9 cellular contexts compared by ENCODE assay signal in genomic region chr1:32447469-32448185, GRCh38. TPM values are rescaled to one million over a fixed set of nuclear protein-coding genes. Genes with fewer than 3 reads are reported as not detected.
DNase-seq lines count a peak whose midpoint lies in the region; FAIRE-seq and TF ChIP-seq lines count a peak whose summit lies in the region.
"Had no signal": no experiment of that assay in that cellular context is flagged by ENCODE, and none has a peak within 500 bp of the region (broad histone marks: within the 10 kb centered on the region; RNA-seq: fewer than 3 reads in every experiment).

No MANE protein-coding gene starts in this region.

- H3K36me3 Mint-ChIP-seq in type B pancreatic cell: no peaks in the 10 kb centered on the region

- H3K9me3 Mint-ChIP-seq in type B pancreatic cell: no peaks in the 10 kb centered on the region

- peaks cover 6% of the 10 kb centered on the region for H3K27me3 Mint-ChIP-seq in type B pancreatic cell

- TF ChIP-seq CTCF in cardiac fibroblast (IDR thresholded peaks at IDR 0.05; ENCODE audit: low read depth, low read length) (no peak), type B pancreatic cell (conservative IDR thresholded peaks at IDR 0.05) (no peak), D721Med (IDR thresholded peaks at IDR 0.05; ENCODE audit: insufficient read depth, missing control alignments) (no peak)

- no peak for FAIRE-seq in D721Med (lab: Jason Lieb, UNC)

- H3K4me1 Mint-ChIP-seq in type B pancreatic cell (ENCODE audit: unreplicated experiment): peaks cover 6% of the 10 kb centered on the region

- peak overlapping the region; percentile 78 for H3K4me3 Mint-ChIP-seq in type B pancreatic cell
- H3K4me3 Mint-ChIP-seq: T-helper 1 cell treated with Interleukin-12 subunit alpha and Interleukin-12 subunit beta and Interleukin-4 antibody, amounts not matched to agents 30 μg/mL and 1 μg/mL, for 36 hours had no signal

- peak overlapping the region; percentile 23 to 30 for H3K4me3 ChIP-seq in cardiac fibroblast (replicated peaks in 1 of 2; ENCODE audit: low read depth in 2 of 2, low read length in 2 of 2)

- peak; percentile 29 for DNase-seq in NCI-H82 (lab: John Stamatoyannopoulos, UW)
- DNase-seq in NCI-H82 treated with DMSO at 0.1 percent for 48 hours (lab: John Stamatoyannopoulos, UW; ENCODE audit: unreplicated experiment): no peak
- DNase-seq in cardiac fibroblast (ENCODE audit: low read depth in 2 of 2): peak; percentile 60 to 81
- peak; percentile 53 for DNase-seq in kidney glomerular epithelial cell (lab: John Stamatoyannopoulos, UW)
- no peak for DNase-seq in type B pancreatic cell (ENCODE audit: extremely low spot score, unreplicated experiment)
- no peak for DNase-seq in SHP77 treated with DMSO at 0.1 percent for 48 hours (lab: John Stamatoyannopoulos, UW)
- no peak for DNase-seq in AG20443 (ENCODE audit: low spot score)
- DNase-seq in D721Med (ENCODE audit: insufficient read length, low spot score): no peak

- peak overlapping the region; percentile 55 for H3K27ac Mint-ChIP-seq in type B pancreatic cell
- H3K27ac Mint-ChIP-seq: T-helper 1 cell treated with Interleukin-12 subunit alpha and Interleukin-12 subunit beta and Interleukin-4 antibody, amounts not matched to agents 30 μg/mL and 1 μg/mL, for 36 hours had no signal

RNA-seq across cellular contexts. Expression of gene ZBTB8B, which starts 17.2 kb away (rescaled TPM):
- 0.74 and 1.9 TPM in 2 replicates for total RNA-seq in type B pancreatic cell (ENCODE audit: low replicate concordance)

RNA-seq across cellular contexts. Expression of gene BSDC1, which starts 53.4 kb away (rescaled TPM):
- total RNA-seq in type B pancreatic cell (ENCODE audit: low replicate concordance): 66.5 and 71.3 TPM in 2 replicates

Comparison
In these comparisons a context has a peak if more than half of its experiments do, and no peak if none do; other contexts are left out.
1. DNase-seq: peak in NCI-H82 (single experiment), cardiac fibroblast (2 of 2) and kidney glomerular epithelial cell (single experiment); none in NCI-H82 treated with DMSO at 0.1 percent for 48 hours (single experiment), type B pancreatic cell (single experiment), SHP77 treated with DMSO at 0.1 percent for 48 hours (single experiment), AG20443 (single experiment) and D721Med (single experiment).